9 cellular contexts compared by ENCODE assay signal in genomic region chr6:141488466-141488865, GRCh38.
DNase-seq lines count a peak whose midpoint lies in the region; ATAC-seq lines count a peak whose summit lies in the region.
"Had no signal": no experiment of that assay in that cellular context is flagged by ENCODE, and none has a peak within 500 bp of the region (broad histone marks: within the 10 kb centered on the region; RNA-seq: fewer than 3 reads in every experiment).

No MANE protein-coding gene starts in this region.

- no peak for ATAC-seq in stimulated activated naive CD8-positive, alpha-beta T cell treated with anti-CD3 and anti-CD28 coated beads, Interleukin-15, Interleukin-2, amounts not matched to agents 100 U/mL and 50 U/mL, for 24 hours
- ATAC-seq in HG03175 (IDR thresholded peaks at IDR 0.05; ENCODE audit: unreplicated experiment) (peak; percentile 38), left ventricle myocardium superior (no peak)
- peak; percentile 22 to 39 for ATAC-seq in stimulated activated naive B cell treated with anti-CD40 and anti-IgM and Interleukin-4, amounts not matched to agents 10 μg/mL and 1 μg/mL and 100 μg/mL, for 72 hours (replicated peaks)

- no peak for DNase-seq in stimulated activated naive CD8-positive, alpha-beta T cell treated with anti-CD3 and anti-CD28 coated beads, Interleukin-15, Interleukin-2, amounts not matched to agents 100 U/mL and 50 U/mL, for 24 hours
- DNase-seq in SKM-1 (lab: John Stamatoyannopoulos, UW; ENCODE audit: unreplicated experiment) (peak; percentile 64), NCI-H1694 treated with DMSO at 0.1 percent for 48 hours (lab: John Stamatoyannopoulos, UW) (no peak), left ventricle myocardium superior (no peak), NCI-H1105 treated with DMSO at 0.1 percent for 48 hours (lab: John Stamatoyannopoulos, UW) (no peak)
- no peak for DNase-seq in stimulated activated naive B cell treated with anti-CD40 and anti-IgM and Interleukin-4, amounts not matched to agents 10 μg/mL and 1 μg/mL and 100 μg/mL, for 72 hours
- DNase-seq: COR-L47 had no signal

- H3K36me3 Mint-ChIP-seq in stimulated activated naive CD8-positive, alpha-beta T cell treated with anti-CD3 and anti-CD28 coated beads, Interleukin-15, Interleukin-2, amounts not matched to agents 100 ng/mL and 50 ng/mL, for 24 hours (ENCODE audit: low read depth), result no peaks in the 10 kb centered on the region
- H3K36me3 Mint-ChIP-seq in stimulated activated naive B cell treated with anti-CD40 and anti-IgM and Interleukin-4, amounts not matched to agents 10 μg/mL and 1 μg/mL and 100 μg/mL, for 72 hours, result no peaks in the 10 kb centered on the region

- H3K4me3 Mint-ChIP-seq in stimulated activated naive CD8-positive, alpha-beta T cell treated with anti-CD3 and anti-CD28 coated beads, Interleukin-15, Interleukin-2, amounts not matched to agents 100 ng/mL and 50 ng/mL, for 24 hours, result no peak overlapping the region
- peak overlapping the region in 1 of 2 donors; percentile 36 for H3K4me3 Mint-ChIP-seq in stimulated activated naive B cell treated with anti-CD40 and anti-IgM and Interleukin-4, amounts not matched to agents 10 μg/mL and 1 μg/mL and 100 μg/mL, for 72 hours

- no peaks in the 10 kb centered on the region for H3K27me3 Mint-ChIP-seq in stimulated activated naive CD8-positive, alpha-beta T cell treated with anti-CD3 and anti-CD28 coated beads, Interleukin-15, Interleukin-2, amounts not matched to agents 100 ng/mL and 50 ng/mL, for 24 hours
- no peaks in the 10 kb centered on the region for H3K27me3 Mint-ChIP-seq in stimulated activated naive B cell treated with anti-CD40 and anti-IgM and Interleukin-4, amounts not matched to agents 10 μg/mL and 1 μg/mL and 100 μg/mL, for 72 hours

- H3K27ac Mint-ChIP-seq in stimulated activated naive CD8-positive, alpha-beta T cell treated with anti-CD3 and anti-CD28 coated beads, Interleukin-15, Interleukin-2, amounts not matched to agents 100 ng/mL and 50 ng/mL, for 24 hours, result peak overlapping the region; percentile 46
- H3K27ac Mint-ChIP-seq in stimulated activated naive B cell treated with anti-CD40 and anti-IgM and Interleukin-4, amounts not matched to agents 10 μg/mL and 1 μg/mL and 100 μg/mL, for 72 hours, result peak overlapping the region; percentile 0

- intact Hi-C loops in left ventricle myocardium superior (cut with micrococcal nuclease), result no loop called here

- peaks cover 39% of the 10 kb centered on the region for H3K4me1 Mint-ChIP-seq in stimulated activated naive CD8-positive, alpha-beta T cell treated with anti-CD3 and anti-CD28 coated beads, Interleukin-15, Interleukin-2, amounts not matched to agents 100 ng/mL and 50 ng/mL, for 24 hours (ENCODE audit: low read depth)
- peaks cover 9 to 20% of the 10 kb centered on the region in 2 donors for H3K4me1 Mint-ChIP-seq in stimulated activated naive B cell treated with anti-CD40 and anti-IgM and Interleukin-4, amounts not matched to agents 10 μg/mL and 1 μg/mL and 100 μg/mL, for 72 hours

- no peaks in the 10 kb centered on the region for H3K9me3 Mint-ChIP-seq in stimulated activated naive CD8-positive, alpha-beta T cell treated with anti-CD3 and anti-CD28 coated beads, Interleukin-15, Interleukin-2, amounts not matched to agents 100 ng/mL and 50 ng/mL, for 24 hours
- H3K9me3 Mint-ChIP-seq in stimulated activated naive B cell treated with anti-CD40 and anti-IgM and Interleukin-4, amounts not matched to agents 10 μg/mL and 1 μg/mL and 100 μg/mL, for 72 hours, result no peaks in the 10 kb centered on the region

Comparison
In these comparisons a context has a peak if more than half of its experiments do, and no peak if none do; other contexts are left out.
1. ATAC-seq: peak in HG03175 (single experiment) and stimulated activated naive B cell treated with anti-CD40 and anti-IgM and Interleukin-4, amounts not matched to agents 10 μg/mL and 1 μg/mL and 100 μg/mL, for 72 hours (2 of 2); none in stimulated activated naive CD8-positive, alpha-beta T cell treated with anti-CD3 and anti-CD28 coated beads, Interleukin-15, Interleukin-2, amounts not matched to agents 100 U/mL and 50 U/mL, for 24 hours (single experiment) and left ventricle myocardium superior (single experiment).